In the genomic region with DNA sequence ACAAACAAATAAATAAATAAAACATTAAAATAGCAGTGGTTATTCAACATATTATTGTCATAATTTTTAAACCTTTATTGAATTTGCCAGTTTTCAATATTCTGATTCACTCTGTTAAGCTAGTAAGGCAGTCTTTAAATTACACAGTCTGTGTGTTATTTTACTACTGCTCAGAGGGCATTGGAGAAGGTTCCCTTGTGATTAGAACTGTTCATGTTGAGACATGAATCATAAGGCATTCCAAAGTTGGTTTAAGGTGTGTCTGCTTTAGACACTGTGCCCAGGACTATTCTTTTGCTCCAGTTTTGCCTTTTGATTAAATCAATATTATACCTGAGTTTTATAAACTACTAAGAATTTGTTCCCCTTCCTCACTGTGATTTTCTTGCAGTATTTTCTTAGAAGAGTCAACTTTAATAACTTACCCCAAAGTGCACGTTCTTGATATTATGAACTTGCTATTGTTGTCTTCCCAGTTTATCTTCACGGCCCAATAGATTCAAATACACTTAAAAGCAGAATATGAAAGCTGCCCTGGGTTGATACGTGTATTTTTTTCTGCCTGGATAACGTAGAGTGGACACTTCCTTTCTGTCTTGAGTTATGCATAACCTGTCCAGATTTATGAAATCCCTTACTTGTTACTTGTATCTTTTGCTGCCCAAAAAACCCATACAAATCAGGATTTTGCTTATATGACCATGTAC, we compare ENCODE assay signal across 10 cellular contexts.
DNase-seq lines count a peak whose midpoint lies in the region; ATAC-seq and TF ChIP-seq lines count a peak whose summit lies in the region.
"Had no signal": no experiment of that assay in that cellular context is flagged by ENCODE, and none has a peak within 500 bp of the region (broad histone marks: within the 10 kb centered on the region; RNA-seq: fewer than 3 reads in every experiment).

No MANE protein-coding gene starts in this region.

- peaks cover 0 to 54% (median 0%) of the 10 kb centered on the region in 12 donors for H3K4me1 ChIP-seq in heart left ventricle
- H3K4me1 ChIP-seq in upper lobe of right lung = peaks cover 5% of the 10 kb centered on the region
- H3K4me1 ChIP-seq: esophagus muscularis mucosa had no signal

- H3K36me3 Mint-ChIP-seq in T-helper 2 cell treated with Interferon-gamma antibody and Interleukin-4, amounts not matched to agents 5 μg/mL and 100 μg/mL, for 36 hours (ENCODE audit: low read depth) = peaks cover 7% of the 10 kb centered on the region
- no peaks in the 10 kb centered on the region for H3K36me3 Mint-ChIP-seq in immature natural killer cell

- DNase-seq in heart left ventricle (no peak), left ventricle myocardium superior (no peak), immature natural killer cell (peak in 1 of 3 donors; percentile 4), upper lobe of right lung (no peak)
- DNase-seq in T-helper 2 cell treated with Interferon-gamma antibody and Interleukin-4, amounts not matched to agents 5 μg/mL and 100 μg/mL, for 36 hours (ENCODE audit: low spot score) = no peak
- DNase-seq: NCI-H82 had no signal

- TF ChIP-seq CTCF in heart left ventricle (IDR thresholded peaks at IDR 0.05) (no peak), upper lobe of right lung (IDR thresholded peaks at IDR 0.05) (no peak)

- intact Hi-C loops in heart left ventricle (cut with DNase I) (no loop called here), left ventricle myocardium superior (cut with micrococcal nuclease) (no loop called here), upper lobe of right lung (cut with DNase I) (no loop called here)

- H3K27ac ChIP-seq in heart left ventricle (peak overlapping the region in 1 of 12 donors; percentile 95), upper lobe of right lung (peak overlapping the region; percentile 81)
- H3K27ac ChIP-seq: esophagus muscularis mucosa had no signal

- 56 to 68% (median 67%) methylated on average over 4 of the region's 4 CpGs for WGBS in heart left ventricle, 4 donors

- H3K4me3 Mint-ChIP-seq in T-helper 2 cell treated with Interferon-gamma antibody and Interleukin-4, amounts not matched to agents 5 μg/mL and 100 μg/mL, for 36 hours = peak overlapping the region; percentile 89
- peak overlapping the region; percentile 85 to 95 (median 85) for H3K4me3 Mint-ChIP-seq in immature natural killer cell

- ATAC-seq in heart left ventricle (no peak), left ventricle myocardium superior (no peak), upper lobe of right lung (no peak), HG02798 (IDR thresholded peaks at IDR 0.05; ENCODE audit: poor library complexity, unreplicated experiment) (no peak), HG03432 (IDR thresholded peaks at IDR 0.05; ENCODE audit: unreplicated experiment) (no peak), GM19455 (IDR thresholded peaks at IDR 0.05; ENCODE audit: unreplicated experiment) (no peak)

- TF ChIP-seq POLR2A in heart left ventricle (IDR thresholded peaks at IDR 0.05) = no peak

- no peaks in the 10 kb centered on the region for H3K9me3 Mint-ChIP-seq in T-helper 2 cell treated with Interferon-gamma antibody and Interleukin-4, amounts not matched to agents 5 μg/mL and 100 μg/mL, for 36 hours
- no peaks in the 10 kb centered on the region for H3K9me3 Mint-ChIP-seq in immature natural killer cell

- H3K9me3 ChIP-seq in heart left ventricle = no peaks in the 10 kb centered on the region
- no peaks in the 10 kb centered on the region for H3K9me3 ChIP-seq in upper lobe of right lung
- H3K9me3 ChIP-seq: esophagus muscularis mucosa had no signal

- H3K27ac Mint-ChIP-seq in T-helper 2 cell treated with Interferon-gamma antibody and Interleukin-4, amounts not matched to agents 5 μg/mL and 100 μg/mL, for 36 hours = peak overlapping the region; percentile 89
- peak overlapping the region; percentile 88 to 97 (median 94) for H3K27ac Mint-ChIP-seq in immature natural killer cell

- H3K4me3 ChIP-seq in heart left ventricle = peak overlapping the region in 8 of 12 donors; percentile 10 to 67 (median 54)
- peak overlapping the region; percentile 50 for H3K4me3 ChIP-seq in upper lobe of right lung

- H3K4me1 Mint-ChIP-seq in T-helper 2 cell treated with Interferon-gamma antibody and Interleukin-4, amounts not matched to agents 5 μg/mL and 100 μg/mL, for 36 hours (ENCODE audit: low read depth) = peaks cover 58% of the 10 kb centered on the region
- H3K4me1 Mint-ChIP-seq in immature natural killer cell = peaks cover 67 to 74% of the 10 kb centered on the region in 2 donors

- H3K27me3 Mint-ChIP-seq in T-helper 2 cell treated with Interferon-gamma antibody and Interleukin-4, amounts not matched to agents 5 μg/mL and 100 μg/mL, for 36 hours (ENCODE audit: low read depth) = no peaks in the 10 kb centered on the region
- H3K27me3 Mint-ChIP-seq in immature natural killer cell (ENCODE audit: low read depth in 3 of 3) = peaks cover 4 to 23% (median 12%) of the 10 kb centered on the region in 3 donors

- no peaks in the 10 kb centered on the region for H3K27me3 ChIP-seq in heart left ventricle
- H3K27me3 ChIP-seq in upper lobe of right lung = no peaks in the 10 kb centered on the region
- H3K27me3 ChIP-seq: esophagus muscularis mucosa had no signal

- H3K36me3 ChIP-seq in heart left ventricle (no peaks in the 10 kb centered on the region), upper lobe of right lung (no peaks in the 10 kb centered on the region)
- H3K36me3 ChIP-seq: esophagus muscularis mucosa had no signal
